Comparison of ENCODE assay signal across 1 cellular context in the genomic region with DNA sequence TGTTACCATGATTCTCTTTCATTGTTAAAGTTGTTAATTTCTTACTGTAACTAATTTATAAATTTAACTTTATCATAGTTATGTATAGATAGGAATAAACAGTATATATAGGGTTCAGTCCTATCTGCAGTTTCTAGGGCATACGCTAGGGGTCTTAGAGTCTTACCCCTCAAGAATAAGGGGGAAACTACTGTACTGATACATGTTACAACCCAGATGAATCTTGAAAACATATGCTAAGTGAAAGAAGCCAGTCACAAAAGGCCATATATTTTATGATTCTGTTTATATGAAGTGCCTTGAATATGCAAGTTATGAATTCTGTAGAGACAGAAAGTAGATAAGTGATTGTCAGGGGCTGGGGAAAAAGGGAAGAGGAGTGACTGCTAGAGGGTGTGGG.
TF ChIP-seq lines count a peak whose summit lies in the region.

No MANE protein-coding gene starts in this region.

TF ChIP-seq in GM23338, 12 proteins besides CTCF, POLR2A, EP300 and RAD21 (continued from another document):
- TF ChIP-seq, protein P1, sequence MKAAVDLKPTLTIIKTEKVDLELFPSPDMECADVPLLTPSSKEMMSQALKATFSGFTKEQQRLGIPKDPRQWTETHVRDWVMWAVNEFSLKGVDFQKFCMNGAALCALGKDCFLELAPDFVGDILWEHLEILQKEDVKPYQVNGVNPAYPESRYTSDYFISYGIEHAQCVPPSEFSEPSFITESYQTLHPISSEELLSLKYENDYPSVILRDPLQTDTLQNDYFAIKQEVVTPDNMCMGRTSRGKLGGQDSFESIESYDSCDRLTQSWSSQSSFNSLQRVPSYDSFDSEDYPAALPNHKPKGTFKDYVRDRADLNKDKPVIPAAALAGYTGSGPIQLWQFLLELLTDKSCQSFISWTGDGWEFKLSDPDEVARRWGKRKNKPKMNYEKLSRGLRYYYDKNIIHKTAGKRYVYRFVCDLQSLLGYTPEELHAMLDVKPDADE (IDR thresholded peaks at IDR 0.05), result no peak
- TF ChIP-seq EZH2 (IDR thresholded peaks at IDR 0.05; ENCODE audit: low read depth, unreplicated experiment), result no peak
- no peak for TF ChIP-seq NANOG (IDR thresholded peaks at IDR 0.05; ENCODE audit: borderline replicate concordance)
